Comparison of ENCODE assay signal across 6 cellular contexts in genomic region chr11:124762624-124763155, GRCh38. TPM values are rescaled to one million over a fixed set of nuclear protein-coding genes. Genes with fewer than 3 reads are reported as not detected.
A peak's percentile ranks its signal among the peaks of the same experiment; 100 is the strongest.
DNase-seq lines count a peak whose midpoint lies in the region; ATAC-seq and TF ChIP-seq lines count a peak whose summit lies in the region.

No MANE protein-coding gene starts in this region.

- no peaks in the 10 kb centered on the region; the same call in 1 of the 2 replicates for H3K9me3 ChIP-seq in NT2/D1 (ENCODE audit: insufficient read depth, low read length)
- H3K9me3 ChIP-seq in cardiac muscle cell (ENCODE audit: low read depth) = no peaks in the 10 kb centered on the region
- H3K9me3 ChIP-seq in tibial artery = no peaks in the 10 kb centered on the region

- peaks cover 26% of the 10 kb centered on the region for H3K27me3 Mint-ChIP-seq in activated T-cell treated with anti-CD3 and anti-CD28 coated beads, Interleukin-2, amount 50 U/mL, for 72 hours (ENCODE audit: low read depth)

- TF ChIP-seq CTCF in cardiac muscle cell (IDR thresholded peaks at IDR 0.05; ENCODE audit: low read depth, low read length) = no peak
- no peak for TF ChIP-seq CTCF in tibial artery (IDR thresholded peaks at IDR 0.05)

- H3K4me1 ChIP-seq in NT2/D1 (ENCODE audit: insufficient read depth, insufficient read length) (peaks cover 3% of the 10 kb centered on the region), cardiac muscle cell (ENCODE audit: low read depth) (peaks cover 19% of the 10 kb centered on the region), tibial artery (peaks cover 0 to 36% (median 26%) of the 10 kb centered on the region in 4 donors)

- H3K27ac Mint-ChIP-seq in activated T-cell treated with anti-CD3 and anti-CD28 coated beads, Interleukin-2, amount 50 U/mL, for 72 hours = no peak overlapping the region

- ATAC-seq in activated T-cell treated with anti-CD3 and anti-CD28 coated beads, Interleukin-2, amount 50 U/mL, for 72 hours (replicated peaks in 1 of 2) = peak; percentile 39 to 45

- peaks cover 24% of the 10 kb centered on the region for H3K36me3 ChIP-seq in NT2/D1 (ENCODE audit: insufficient read depth, insufficient read length, low read length)
- peaks cover 8% of the 10 kb centered on the region for H3K36me3 ChIP-seq in cardiac muscle cell
- peaks cover 10 to 13% (median 12%) of the 10 kb centered on the region in 3 donors for H3K36me3 ChIP-seq in tibial artery

- H3K4me1 Mint-ChIP-seq in activated T-cell treated with anti-CD3 and anti-CD28 coated beads, Interleukin-2, amount 50 U/mL, for 72 hours (ENCODE audit: low read depth) = peaks cover 36% of the 10 kb centered on the region

- peaks cover 0 to 2% of the 10 kb centered on the region in 2 donors for H3K36me3 Mint-ChIP-seq in activated T-cell treated with anti-CD3 and anti-CD28 coated beads, Interleukin-2, amount 50 U/mL, for 72 hours (ENCODE audit: insufficient read depth in 2 of 2)

- DNase-seq in activated T-cell treated with anti-CD3 and anti-CD28 coated beads, Interleukin-2, amount 50 U/mL, for 72 hours = peak in 1 of 2 donors; percentile 33
- no peak for DNase-seq in activated T-cell treated with anti-CD3 and anti-CD28 coated beads, Interleukin-2, amount 50 U/mL, for 1 hour
- DNase-seq in NT2/D1 (ENCODE audit: low read depth, low spot score) (no peak), cardiac muscle cell (ENCODE audit: low read depth in 1 of 2, low spot score in 1 of 2) (peak in 1 of 2 donors; percentile 44), tibial artery (peak in 1 of 2 donors; percentile 76), NCI-H446 (lab: John Stamatoyannopoulos, UW) (no peak)

- H3K27me3 ChIP-seq in NT2/D1 (ENCODE audit: insufficient read depth, insufficient read length) (peaks cover 37% of the 10 kb centered on the region), cardiac muscle cell (peaks cover 54% of the 10 kb centered on the region), tibial artery (no peaks in the 10 kb centered on the region)

- peak overlapping the region; percentile 96 to 99 for H3K4me3 Mint-ChIP-seq in activated T-cell treated with anti-CD3 and anti-CD28 coated beads, Interleukin-2, amount 50 U/mL, for 72 hours

- intact Hi-C loops in tibial artery (cut with DNase I; ENCODE audit: low total_unique reads) = loop anchor here (2.0 to 10.0 kb wide), 3 partner anchors 35 to 862 kb away; partner anchors contain the start of gene CHEK1

- H3K4me3 ChIP-seq in NT2/D1 (ENCODE audit: insufficient read length, low read depth) = peak overlapping the region; percentile 57
- peak overlapping the region; percentile 12 for H3K4me3 ChIP-seq in cardiac muscle cell
- H3K4me3 ChIP-seq in tibial artery = peak overlapping the region; percentile 77 to 94

- H3K9ac ChIP-seq in NT2/D1 (ENCODE audit: insufficient read length, low read depth) = peak overlapping the region; percentile 76

- H3K27ac ChIP-seq in cardiac muscle cell (no peak overlapping the region), tibial artery (peak overlapping the region; percentile 95 to 98)

- no peaks in the 10 kb centered on the region for H3K9me3 Mint-ChIP-seq in activated T-cell treated with anti-CD3 and anti-CD28 coated beads, Interleukin-2, amount 50 U/mL, for 72 hours

RNA-seq across cellular contexts. Expression of gene ESAM, which starts 0.6 kb away (rescaled TPM):
- total RNA-seq in activated T-cell treated with anti-CD3 and anti-CD28 coated beads, Interleukin-2, amount 50 U/mL, for 72 hours = 1 to 10 TPM in 1 of 2 donors, under 1 TPM in 1; 0.88 to 1.1 TPM
- total RNA-seq in cardiac muscle cell = 1.5 and 1.8 TPM in 2 replicates
- polyA plus RNA-seq in cardiac muscle cell = 3.3 and 4.9 TPM in 2 replicates

RNA-seq across cellular contexts. Expression of gene VSIG2, which starts 10.6 kb away (rescaled TPM):
- under 1 TPM; 0.35 to 0.48 TPM for total RNA-seq in activated T-cell treated with anti-CD3 and anti-CD28 coated beads, Interleukin-2, amount 50 U/mL, for 72 hours
- not detected in 2 replicates for total RNA-seq in cardiac muscle cell
- polyA plus RNA-seq in cardiac muscle cell = not detected in 2 replicates

RNA-seq across cellular contexts. Expression of gene NRGN, which starts 22.9 kb away (rescaled TPM):
- 1 to 10 TPM; 4.2 to 4.4 TPM for total RNA-seq in activated T-cell treated with anti-CD3 and anti-CD28 coated beads, Interleukin-2, amount 50 U/mL, for 72 hours
- 1.1 and 2.1 TPM in 2 replicates for total RNA-seq in cardiac muscle cell
- 1.1 and 3.5 TPM in 2 replicates for polyA plus RNA-seq in cardiac muscle cell

RNA-seq across cellular contexts. Expression of gene MSANTD2, which starts 37.5 kb away (rescaled TPM):
- total RNA-seq in activated T-cell treated with anti-CD3 and anti-CD28 coated beads, Interleukin-2, amount 50 U/mL, for 72 hours = 10 to 100 TPM; 11.1 to 12.5 TPM
- 13.1 and 18.0 TPM in 2 replicates for total RNA-seq in cardiac muscle cell
- 7.8 and 10.9 TPM in 2 replicates for polyA plus RNA-seq in cardiac muscle cell

Comparison
In these comparisons a context has a peak if more than half of its experiments do, and no peak if none do; other contexts are left out.
1. H3K4me3 ChIP-seq: peak in every context shown above with its lines; median percentile 86 in tibial artery; 57 in NT2/D1; 12 in cardiac muscle cell.